ENCODE assay signal across 8 cellular contexts in the genomic region with DNA sequence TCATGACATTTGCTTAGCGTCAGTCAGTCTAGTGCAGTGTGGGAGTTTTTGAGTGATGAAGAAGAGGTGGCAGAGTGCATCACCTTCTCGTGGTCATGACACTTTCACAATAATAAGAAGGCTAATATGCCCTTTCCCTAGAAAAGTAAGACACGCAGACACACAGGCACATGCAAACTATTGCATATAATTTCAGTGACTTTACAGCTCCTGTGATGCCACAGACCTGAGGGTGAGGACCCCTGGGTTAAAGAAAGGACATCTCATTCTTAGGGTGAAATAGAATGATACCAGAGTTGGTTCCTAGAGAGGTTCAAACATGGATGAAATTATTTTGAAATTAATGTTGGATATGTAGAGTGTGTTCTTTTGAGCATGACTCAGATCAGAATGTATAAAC.
"Had no signal": no experiment of that assay in that cellular context is flagged by ENCODE, and none has a peak within 500 bp of the region (broad histone marks: within the 10 kb centered on the region; RNA-seq: fewer than 3 reads in every experiment).

No MANE protein-coding gene starts in this region.

- H3K4me3 ChIP-seq: GM12878 had no signal

- DNase-seq: GDM1, GF-D8 had no signal

- FAIRE-seq: G401.6, GM12878, GM12891, GM12892, GM18507, GM19239 had no signal

- ATAC-seq: GM12878 had no signal
